Comparison of ENCODE assay signal across 8 cellular contexts in genomic region chr1:156664046-156664948, GRCh38. TPM values are rescaled to one million over a fixed set of nuclear protein-coding genes. Genes with fewer than 3 reads are reported as not detected.
DNase-seq lines count a peak whose midpoint lies in the region; ATAC-seq and TF ChIP-seq lines count a peak whose summit lies in the region.

No MANE protein-coding gene starts in this region.

- intact Hi-C loops in upper lobe of right lung (cut with DNase I), result no loop called here

- H3K27me3 ChIP-seq in mesendoderm (ENCODE audit: insufficient read depth, low read length, poor library complexity) (no peaks in the 10 kb centered on the region), upper lobe of right lung (no peaks in the 10 kb centered on the region)

- no peak overlapping the region for H3K4me2 ChIP-seq in mesendoderm (ENCODE audit: low read length)

- no peak for TF ChIP-seq CTCF in upper lobe of right lung (IDR thresholded peaks at IDR 0.05)

- peak overlapping the region; percentile 31 for H3K9ac ChIP-seq in mesendoderm (ENCODE audit: low read length)

- no peaks in the 10 kb centered on the region for H3K9me3 ChIP-seq in upper lobe of right lung

- peak overlapping the region; percentile 72 for H3K18ac ChIP-seq in mesendoderm (ENCODE audit: low read length)

- peak overlapping the region; percentile 34 for H3K23ac ChIP-seq in mesendoderm (ENCODE audit: low read length)

- no peaks in the 10 kb centered on the region for H3K79me2 ChIP-seq in mesendoderm (ENCODE audit: control insufficient read depth, insufficient read depth, low read length)

- H3K36me3 ChIP-seq in mesendoderm (ENCODE audit: control insufficient read depth, insufficient read depth, low read length), result no peaks in the 10 kb centered on the region
- H3K36me3 ChIP-seq in upper lobe of right lung, result no peaks in the 10 kb centered on the region

- H3K4me3 ChIP-seq in mesendoderm (ENCODE audit: low read length), result no peak overlapping the region
- no peak overlapping the region for H3K4me3 ChIP-seq in upper lobe of right lung

- no peak overlapping the region for H2AK5ac ChIP-seq in mesendoderm (ENCODE audit: low read length)

- H3K4ac ChIP-seq in mesendoderm (ENCODE audit: low read depth, low read length), result peak overlapping the region; percentile 79

- H4K8ac ChIP-seq in mesendoderm (ENCODE audit: low read depth, low read length), result no peak overlapping the region

- no peaks in the 10 kb centered on the region for H3K79me1 ChIP-seq in mesendoderm (ENCODE audit: low read length)

- H2BK120ac ChIP-seq in mesendoderm (ENCODE audit: low read depth, low read length), result peak overlapping the region; percentile 7

- H3K4me1 ChIP-seq in mesendoderm (ENCODE audit: control insufficient read depth, low read depth, low read length), result peaks cover 29% of the 10 kb centered on the region
- H3K4me1 ChIP-seq in upper lobe of right lung, result peaks cover 80% of the 10 kb centered on the region

- H4K5ac ChIP-seq in mesendoderm (ENCODE audit: low read length), result no peak overlapping the region

- no peak overlapping the region for H2BK5ac ChIP-seq in mesendoderm (ENCODE audit: low read length)

- H2BK15ac ChIP-seq in mesendoderm (replicated peaks; ENCODE audit: low read depth), result no peak overlapping the region

- peak overlapping the region; percentile 53 for H3K56ac ChIP-seq in mesendoderm (ENCODE audit: low read length)

- peak overlapping the region; percentile 51 for H3K27ac ChIP-seq in cingulate gyrus (ENCODE audit: low read depth, low read length)
- H3K27ac ChIP-seq in mesendoderm (ENCODE audit: low read depth, low read length), result peak overlapping the region; percentile 40
- H3K27ac ChIP-seq in upper lobe of right lung, result peak overlapping the region; percentile 69

- no CpG with 5 or more reads among the region's 8 CpGs for WGBS in mesendoderm (ENCODE audit: extremely low coverage, insufficient coverage, low lambda C conversion rate)

- no peak for ATAC-seq in upper lobe of right lung

- DNase-seq in NCI-H82 (lab: John Stamatoyannopoulos, UW) (peak; percentile 63), NCI-H82 treated with DMSO at 0.1 percent for 48 hours (lab: John Stamatoyannopoulos, UW; ENCODE audit: unreplicated experiment) (no peak), mesendoderm (peak; percentile 93), upper lobe of right lung (no peak), MV-4-11 (lab: John Stamatoyannopoulos, UW) (no peak), SW 1271 (lab: John Stamatoyannopoulos, UW) (no peak)
- no peak for DNase-seq in activated effector memory CD4-positive, alpha-beta T cell treated with Interleukin-2 at 50 U/mL for 16 hours

RNA-seq across cellular contexts. Expression of gene NES, which starts 12.9 kb away (rescaled TPM):
- 77.7 TPM for polyA plus RNA-seq in mesendoderm (2013, experiment 1 of 2)
- polyA plus RNA-seq in mesendoderm (2013, experiment 2 of 2), result 79.9 TPM
- 54.7 TPM for total RNA-seq in upper lobe of right lung

RNA-seq across cellular contexts. Expression of gene BCAN, which starts 22.4 kb away (rescaled TPM):
- polyA plus RNA-seq in mesendoderm (2013, experiment 1 of 2), result 0.88 TPM
- 0.91 TPM for polyA plus RNA-seq in mesendoderm (2013, experiment 2 of 2)
- total RNA-seq in upper lobe of right lung, result not detected

RNA-seq across cellular contexts. Expression of gene CRABP2, which starts 41.1 kb away (rescaled TPM):
- polyA plus RNA-seq in mesendoderm (2013, experiment 1 of 2), result 52.0 TPM
- 49.6 TPM for polyA plus RNA-seq in mesendoderm (2013, experiment 2 of 2)
- total RNA-seq in upper lobe of right lung, result 1.4 TPM

RNA-seq across cellular contexts. Expression of gene HAPLN2, which starts 45.1 kb away (rescaled TPM):
- polyA plus RNA-seq in mesendoderm (2013, experiment 1 of 2), result not detected
- 0.04 TPM for polyA plus RNA-seq in mesendoderm (2013, experiment 2 of 2)
- total RNA-seq in upper lobe of right lung, result 0.78 TPM

Comparison
In these comparisons a context has a peak if more than half of its experiments do, and no peak if none do; other contexts are left out.
1. DNase-seq: peak in NCI-H82 (single experiment) and mesendoderm (single experiment); none in NCI-H82 treated with DMSO at 0.1 percent for 48 hours (single experiment), upper lobe of right lung (single experiment), MV-4-11 (single experiment), activated effector memory CD4-positive, alpha-beta T cell treated with Interleukin-2 at 50 U/mL for 16 hours (single experiment) and SW 1271 (0 of 2).
2. Peak in every context shown above with its lines, with median percentiles within 50 percentile points of each other: H3K27ac ChIP-seq.